ENCODE assay signal across 23 cellular contexts in the genomic region with DNA sequence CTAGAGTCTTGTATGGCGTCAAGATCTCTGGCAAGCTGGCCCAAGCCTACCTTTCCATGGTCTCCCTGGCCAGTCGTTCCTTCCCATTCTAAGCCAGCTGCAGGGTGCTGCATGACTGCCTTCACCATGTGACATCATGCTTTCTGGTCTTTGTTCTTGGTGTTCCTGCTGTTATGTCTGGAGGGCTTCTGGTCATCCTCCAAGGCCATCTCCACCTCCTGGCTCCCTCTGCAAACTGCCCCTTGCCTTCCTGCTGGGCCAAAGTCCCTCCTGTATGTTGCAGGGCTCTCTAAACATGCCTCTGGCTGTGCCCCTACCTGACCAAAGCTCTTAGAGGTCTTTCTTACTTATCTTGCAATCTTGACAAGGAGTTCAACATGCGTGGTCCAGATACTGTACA. TPM values are rescaled to one million over a fixed set of nuclear protein-coding genes. Genes with fewer than 3 reads are reported as not detected.
DNase-seq lines count a peak whose midpoint lies in the region; ATAC-seq and TF ChIP-seq lines count a peak whose summit lies in the region.
"Had no signal": no experiment of that assay in that cellular context is flagged by ENCODE, and none has a peak within 500 bp of the region (broad histone marks: within the 10 kb centered on the region; RNA-seq: fewer than 3 reads in every experiment).

No MANE protein-coding gene starts in this region.

- H3K27ac Mint-ChIP-seq in endodermal cell = no peak overlapping the region
- H3K27ac Mint-ChIP-seq: CD4-positive, alpha-beta T cell had no signal

- H4K12ac ChIP-seq in trophoblast cell (ENCODE audit: low read depth, low read length) = no peak overlapping the region

- H2BK5ac ChIP-seq in trophoblast cell (ENCODE audit: low read depth, low read length, poor library complexity) = no peak overlapping the region

- no peaks in the 10 kb centered on the region for H3K9me3 ChIP-seq in endodermal cell (ENCODE audit: control insufficient read depth, low read length)
- peaks cover 7% of the 10 kb centered on the region for H3K9me3 ChIP-seq in trophoblast cell (ENCODE audit: insufficient read depth, low read depth, low read length)
- H3K9me3 ChIP-seq: Caco-2 had no signal

- no peak overlapping the region for H3K4ac ChIP-seq in trophoblast cell (ENCODE audit: low read depth, low read length)

- no peak overlapping the region for H4K8ac ChIP-seq in trophoblast cell (ENCODE audit: low read depth, low read length)

- peak overlapping the region; percentile 70 for H3K23ac ChIP-seq in trophoblast cell (ENCODE audit: low read length)

- no peaks in the 10 kb centered on the region for H3K9me3 Mint-ChIP-seq in endodermal cell
- H3K9me3 Mint-ChIP-seq: CD4-positive, alpha-beta T cell had no signal

- H3K4me1 Mint-ChIP-seq in endodermal cell = peaks cover 2% of the 10 kb centered on the region

- no peaks in the 10 kb centered on the region for H3K36me3 Mint-ChIP-seq in endodermal cell (ENCODE audit: low read depth)

- H3K14ac ChIP-seq in trophoblast cell (ENCODE audit: low read length) = no peak overlapping the region

- H3K79me2 ChIP-seq in trophoblast cell (ENCODE audit: control insufficient read depth, insufficient read depth, low read length, poor library complexity) = no peaks in the 10 kb centered on the region

- H3K4me1 ChIP-seq in endodermal cell (ENCODE audit: control insufficient read depth, insufficient read depth, low read length) (peaks cover 4% of the 10 kb centered on the region), trophoblast cell (ENCODE audit: control insufficient read depth in 1 of 2, insufficient read depth in 2 of 2, low read length in 2 of 2) (no peaks in the 10 kb centered on the region)
- H3K4me1 ChIP-seq: Caco-2 had no signal

- H3K36me3 ChIP-seq in endodermal cell (ENCODE audit: control insufficient read depth, insufficient read depth, low read length) = no peaks in the 10 kb centered on the region
- no peaks in the 10 kb centered on the region for H3K36me3 ChIP-seq in trophoblast cell (ENCODE audit: control insufficient read depth in 1 of 2, insufficient read depth in 2 of 2, low read length in 2 of 2)

- H3K27me3 Mint-ChIP-seq in endodermal cell (ENCODE audit: insufficient read depth) = peaks cover 3% of the 10 kb centered on the region

- H2AK5ac ChIP-seq in trophoblast cell (ENCODE audit: low read length) = no peak overlapping the region

- H3K27me3 ChIP-seq in endodermal cell (ENCODE audit: control insufficient read depth, insufficient read depth, low read length, poor library complexity, severe bottlenecking) (no peaks in the 10 kb centered on the region), trophoblast cell (ENCODE audit: insufficient read depth, low read length) (no peaks in the 10 kb centered on the region)

- TF ChIP-seq CTCF in endodermal cell (conservative IDR thresholded peaks at IDR 0.05) = no peak

- H4K91ac ChIP-seq in trophoblast cell (ENCODE audit: low read depth, low read length) = no peak overlapping the region

- H2BK12ac ChIP-seq in trophoblast cell (ENCODE audit: low read length) = no peak overlapping the region

- no peak overlapping the region for H3K4me2 ChIP-seq in trophoblast cell (ENCODE audit: low read length)

- no peak overlapping the region for H2BK120ac ChIP-seq in trophoblast cell (ENCODE audit: insufficient read depth, low read length, poor library complexity)

- H3K18ac ChIP-seq in trophoblast cell (ENCODE audit: low read length) = no peak overlapping the region

- H3K79me1 ChIP-seq in trophoblast cell (ENCODE audit: low read length) = no peaks in the 10 kb centered on the region

- H3K4me3 ChIP-seq in endodermal cell (ENCODE audit: low read length) (no peak overlapping the region), trophoblast cell (ENCODE audit: low read depth, low read length) (no peak overlapping the region)
- H3K4me3 ChIP-seq: GM23248 had no signal

- no peak overlapping the region for H3K27ac ChIP-seq in endodermal cell (ENCODE audit: low read depth, low read length)
- no peak overlapping the region for H3K27ac ChIP-seq in trophoblast cell (ENCODE audit: low read depth, low read length)
- H3K27ac ChIP-seq: GM23248 had no signal

- ATAC-seq in GM19035 (IDR thresholded peaks at IDR 0.05; ENCODE audit: unreplicated experiment) = no peak
- ATAC-seq in GM19395 (IDR thresholded peaks at IDR 0.05; ENCODE audit: unreplicated experiment) = no peak
- ATAC-seq: Panc1 had no signal

- H3K9ac ChIP-seq in endodermal cell (ENCODE audit: extremely low read depth, low read length, poor library complexity, severe bottlenecking) (no peak overlapping the region), trophoblast cell (ENCODE audit: low read length) (no peak overlapping the region)
- H3K9ac ChIP-seq: GM23248 had no signal

- 88 to 89% methylated on average over 3 of the region's 3 CpGs for WGBS in endodermal cell (ENCODE audit: insufficient coverage in 1 of 2, insufficient read length in 1 of 2), 2 experiments
- WGBS in trophoblast cell (ENCODE audit: extremely low coverage, insufficient coverage, insufficient read length) = no CpG with 5 or more reads among the region's 3 CpGs

- no peak overlapping the region for H3K4me3 Mint-ChIP-seq in endodermal cell
- H3K4me3 Mint-ChIP-seq: CD4-positive, alpha-beta T cell had no signal

- DNase-seq in activated effector memory CD4-positive, alpha-beta T cell treated with anti-CD3 and anti-CD28 coated beads, Interleukin-2, amount 50 U/mL, for 16 hours = peak; percentile 27
- DNase-seq in activated effector memory CD4-positive, alpha-beta T cell treated with Interleukin-2 at 50 U/mL for 16 hours = no peak
- peak; percentile 23 for DNase-seq in endodermal cell
- DNase-seq in trophoblast cell = no peak
- DNase-seq in ureter (ENCODE audit: low spot score) = peak; percentile 4
- no peak for DNase-seq in NAMALWA (ENCODE audit: low spot score)
- DNase-seq: Caco-2; CD4-positive, alpha-beta T cell; GF-D8; GM23248; HCEC 1CT; MM.1S; NCI-H1092 treated with DMSO at 0.1 percent for 48 hours; NCI-H146; NCI-H2029 treated with DMSO at 0.1 percent for 48 hours; NCI-H2171 treated with DMSO at 0.1 percent for 48 hours; NCI-H446 treated with DMSO at 0.1 percent for 48 hours; NCI-H69 had no signal

- no peak overlapping the region for H2AFZ ChIP-seq in trophoblast cell (ENCODE audit: insufficient read depth, low read length, poor library complexity)
- H2AFZ ChIP-seq: GM23248 had no signal

RNA-seq across cellular contexts. Expression of a gene that starts 44.4 kb away (rescaled TPM):
- 1 to 10 TPM in 1 of 2 donors, under 1 TPM in 1; 0.99 to 1.6 TPM for total RNA-seq in endodermal cell
- 0.93 TPM for polyA plus RNA-seq in endodermal cell (2013, experiment 1 of 2)
- polyA plus RNA-seq in endodermal cell (2013, experiment 2 of 2) = 0.41 TPM
- polyA plus RNA-seq in trophoblast cell (2013) = 0.03 TPM in 1 of 2 replicates, not detected in the other
- total RNA-seq in ureter = 23.2 TPM
- total RNA-seq: CD4-positive, alpha-beta T cell; GM23248; LHCN-M2 had no signal
- polyA plus RNA-seq: BJ, GM23248 had no signal

Comparison
In these comparisons a context has a peak if more than half of its experiments do, and no peak if none do; other contexts are left out.
1. DNase-seq: peak in activated effector memory CD4-positive, alpha-beta T cell treated with anti-CD3 and anti-CD28 coated beads, Interleukin-2, amount 50 U/mL, for 16 hours (single experiment), endodermal cell (single experiment) and ureter (single experiment); none in activated effector memory CD4-positive, alpha-beta T cell treated with Interleukin-2 at 50 U/mL for 16 hours (single experiment), trophoblast cell (0 of 2) and NAMALWA (single experiment).